Comparison of ENCODE assay signal across 19 cellular contexts in genomic region chr3:39541442-39541841, GRCh38.
"Had no signal": no experiment of that assay in that cellular context is flagged by ENCODE, and none has a peak within 500 bp of the region (broad histone marks: within the 10 kb centered on the region; RNA-seq: fewer than 3 reads in every experiment).

No MANE protein-coding gene starts in this region.

- H3K36me3 ChIP-seq: gastrocnemius medialis, spleen, transverse colon had no signal

- DNase-seq: activated CD4-positive, alpha-beta T cell treated with anti-CD3 and anti-CD28 coated beads for 4 hours; activated CD4-positive, alpha-beta T cell treated with anti-CD3 and anti-CD28 coated beads, Interleukin-2, amount 50 U/mL, for 4 hours; activated naive CD4-positive, alpha-beta T cell; activated T-cell treated with anti-CD3 and anti-CD28 coated beads for 4 hours; activated T-cell treated with anti-CD3 and anti-CD28 coated beads, Interleukin-2, amount 50 U/mL, for 72 hours; effector CD8-positive, alpha-beta T cell; gastrocnemius medialis; glutamatergic neuron; left cardiac atrium; left ventricle myocardium superior; nucleus accumbens; right cardiac atrium; spleen; stimulated activated naive CD4-positive, alpha-beta T cell treated with Interleukin-2 at 50 U/mL for 16 hours; T-cell; testis; transverse colon had no signal

- H3K4me3 ChIP-seq: testis, transverse colon had no signal

- ATAC-seq: activated naive CD4-positive, alpha-beta T cell treated with anti-CD3 and anti-CD28 coated beads, Interleukin-2, amount 50 U/mL, for 72 hours; gastrocnemius medialis; left cardiac atrium; left ventricle myocardium superior; T-cell had no signal

- H3K9me3 ChIP-seq: gastrocnemius medialis, spleen, testis, transverse colon had no signal

- H3K4me1 ChIP-seq: gastrocnemius medialis, testis, transverse colon had no signal

- FAIRE-seq: bronchial epithelial cell had no signal

- H3K27me3 ChIP-seq: gastrocnemius medialis, spleen, testis, transverse colon had no signal

- H3K27ac ChIP-seq: gastrocnemius medialis, testis, transverse colon had no signal
